Comparison of ENCODE assay signal across 20 cellular contexts in genomic region chr6:71491844-71492243, GRCh38.
"Had no signal": no experiment of that assay in that cellular context is flagged by ENCODE, and none has a peak within 500 bp of the region (broad histone marks: within the 10 kb centered on the region; RNA-seq: fewer than 3 reads in every experiment).

No MANE protein-coding gene starts in this region.

- H3K27ac ChIP-seq: coronary artery, dorsolateral prefrontal cortex, esophagus muscularis mucosa, foreskin keratinocyte, gastroesophageal sphincter, heart right ventricle, lower lobe of right lung had no signal

- H3K9me3 ChIP-seq: esophagus muscularis mucosa, gastroesophageal sphincter, heart right ventricle, lower lobe of right lung, mucosa of descending colon had no signal

- H3K36me3 ChIP-seq: esophagus muscularis mucosa, gastroesophageal sphincter, heart right ventricle, lower lobe of right lung had no signal

- ATAC-seq: foreskin keratinocyte; gastroesophageal sphincter; heart right ventricle; left colon; left lobe of liver; left ventricle myocardium superior; mucosa of descending colon; naive thymus-derived CD8-positive, alpha-beta T cell had no signal

- H3K27me3 ChIP-seq: dorsolateral prefrontal cortex, esophagus muscularis mucosa, foreskin keratinocyte, gastroesophageal sphincter, heart right ventricle had no signal

- DNase-seq: dermis blood vessel endothelial cell; dorsolateral prefrontal cortex; effector CD4-positive, alpha-beta T cell; effector memory CD4-positive, alpha-beta T cell; foreskin keratinocyte; glutamatergic neuron; head of caudate nucleus; heart right ventricle; hippocampal formation; left colon; left ventricle myocardium superior; lower lobe of right lung; mesenchymal stem cell; mucosa of descending colon; naive B cell; naive thymus-derived CD8-positive, alpha-beta T cell had no signal

- H3K4me3 ChIP-seq: coronary artery, dorsolateral prefrontal cortex, esophagus muscularis mucosa, gastroesophageal sphincter, heart right ventricle, lower lobe of right lung, mucosa of descending colon had no signal
